ENCODE assay signal across 8 cellular contexts in genomic region chr2:111698743-111699554, GRCh38.
A peak's percentile ranks its signal among the peaks of the same experiment; 100 is the strongest.
DNase-seq lines count a peak whose midpoint lies in the region; ATAC-seq and TF ChIP-seq lines count a peak whose summit lies in the region.

No MANE protein-coding gene starts in this region.

- no peaks in the 10 kb centered on the region for H3K9me3 ChIP-seq in CD8-positive, alpha-beta memory T cell (ENCODE audit: low read length)
- H3K9me3 ChIP-seq in OCI-LY3 (ENCODE audit: insufficient read depth, low read length) (0 out of 2 replicates have a peak, but pooled peaks cover 3% of the 10 kb centered on the region), fibroblast of lung (ENCODE audit: control insufficient read depth, insufficient read depth, low read depth, low read length) (no peaks in the 10 kb centered on the region), upper lobe of left lung (no peaks in the 10 kb centered on the region)

- CTCF ChIA-PET in CD8-positive, alpha-beta memory T cell (lab: Charles Lee), result interaction anchor here (1.2 kb wide), 1 partner anchor 12 kb away, joined by 3 read pairs; no protein-coding TSS in a partner anchor

- TF ChIP-seq CTCF in OCI-LY3 (IDR thresholded peaks at IDR 0.05; ENCODE audit: low read depth, low read length) (peak; percentile 83), fibroblast of lung (conservative IDR thresholded peaks at IDR 0.05 in 1 of 2, IDR thresholded peaks at IDR 0.05 in 1 of 2; ENCODE audit: low read depth in 1 of 2, low read length in 2 of 2) (peak; percentile 28 to 55), omental fat pad (IDR thresholded peaks at IDR 0.05) (no peak), upper lobe of left lung (IDR thresholded peaks at IDR 0.05) (peak in 1 of 6 experiments; percentile 25)

- H3K4me1 Mint-ChIP-seq in CD8-positive, alpha-beta memory T cell, result peaks cover 9 to 24% (median 17%) of the 10 kb centered on the region in 3 donors

- peak overlapping the region in 6 of 7 donors; percentile 58 to 76 (median 70) for H3K4me3 Mint-ChIP-seq in CD8-positive, alpha-beta memory T cell

- H3K27me3 Mint-ChIP-seq in CD8-positive, alpha-beta memory T cell, result peaks cover 0 to 4% of the 10 kb centered on the region in 2 donors

- H3K4me1 ChIP-seq in CD8-positive, alpha-beta memory T cell (ENCODE audit: insufficient read depth, low read length), result peaks cover 15% of the 10 kb centered on the region
- H3K4me1 ChIP-seq in OCI-LY3 (ENCODE audit: low read length), result peaks cover 42% of the 10 kb centered on the region
- H3K4me1 ChIP-seq in fibroblast of lung (ENCODE audit: control insufficient read depth, extremely low read depth, insufficient read depth, low read length), result peaks cover 8% of the 10 kb centered on the region
- H3K4me1 ChIP-seq in upper lobe of left lung, result peaks cover 6 to 28% (median 18%) of the 10 kb centered on the region in 4 donors

- H2AFZ ChIP-seq in OCI-LY3 (ENCODE audit: low read depth, low read length) (peak overlapping the region; percentile 28), fibroblast of lung (ENCODE audit: low read length) (no peak overlapping the region)

- DNase-seq in CD8-positive, alpha-beta memory T cell, result peak in 4 of 5 donors; percentile 15 to 72 (median 22)
- DNase-seq in activated T-cell treated with anti-CD3 and anti-CD28 coated beads for 4 hours, result peak; percentile 42
- DNase-seq in fibroblast of lung (ENCODE audit: low read depth in 2 of 2), result peak; percentile 99 to 100
- DNase-seq in omental fat pad (ENCODE audit: low spot score), result peak; percentile 69
- DNase-seq in upper lobe of left lung, result peak in 1 of 2 donors; percentile 88

- H3K4me2 ChIP-seq in OCI-LY3 (ENCODE audit: low read length) (peak overlapping the region; percentile 62), fibroblast of lung (ENCODE audit: extremely low read depth, insufficient read depth, low read length) (peak overlapping the region; percentile 75)

- H3K9ac ChIP-seq in OCI-LY3 (ENCODE audit: low read length) (peak overlapping the region; percentile 11; the same call in 1 of the 2 replicates), fibroblast of lung (ENCODE audit: insufficient read depth, low read length) (no peak overlapping the region)

- H3K79me2 ChIP-seq in OCI-LY3 (ENCODE audit: low read length) (no peaks in the 10 kb centered on the region), fibroblast of lung (ENCODE audit: control insufficient read depth, insufficient read depth, low read length) (no peaks in the 10 kb centered on the region)

- no peaks in the 10 kb centered on the region for H4K20me1 ChIP-seq in OCI-LY3 (ENCODE audit: insufficient read depth, low read length)
- H4K20me1 ChIP-seq in fibroblast of lung (ENCODE audit: control insufficient read depth, extremely low read depth, insufficient read depth, low read length), result no peaks in the 10 kb centered on the region

- peak overlapping the region in 5 of 8 donors; percentile 9 to 69 (median 55) for H3K27ac Mint-ChIP-seq in CD8-positive, alpha-beta memory T cell

- H3K27me3 ChIP-seq in CD8-positive, alpha-beta memory T cell (ENCODE audit: insufficient read depth, low read length, poor library complexity, severe bottlenecking), result peaks cover 3% of the 10 kb centered on the region
- peaks cover 23% of the 10 kb centered on the region for H3K27me3 ChIP-seq in OCI-LY3 (ENCODE audit: low read depth, low read length)
- H3K27me3 ChIP-seq in fibroblast of lung (ENCODE audit: control insufficient read depth, insufficient read depth, low read length), result no peaks in the 10 kb centered on the region
- H3K27me3 ChIP-seq in upper lobe of left lung, result no peaks in the 10 kb centered on the region

- peak in 1 of 4 donors; percentile 33 for TF ChIP-seq POLR2A in upper lobe of left lung (IDR thresholded peaks at IDR 0.05)

- 47 to 56% methylated on average over 13 of the region's 13 CpGs for WGBS in upper lobe of left lung, 2 donors

- H3K27ac ChIP-seq in CD8-positive, alpha-beta memory T cell (ENCODE audit: low read depth, low read length), result peak overlapping the region; percentile 47
- H3K27ac ChIP-seq in OCI-LY3 (ENCODE audit: low read length), result no peak overlapping the region
- H3K27ac ChIP-seq in fibroblast of lung (ENCODE audit: insufficient read depth, low read length), result peak overlapping the region; percentile 85
- H3K27ac ChIP-seq in upper lobe of left lung, result peak overlapping the region in 2 of 4 donors; percentile 78 to 79

- no peak overlapping the region for H3K4me3 ChIP-seq in CD8-positive, alpha-beta memory T cell (ENCODE audit: low read length)
- H3K4me3 ChIP-seq in OCI-LY3 (ENCODE audit: low read length) (peak overlapping the region; percentile 60), fibroblast of lung (replicated peaks in 1 of 4; ENCODE audit: control extremely low read depth in 1 of 4, insufficient read depth in 1 of 4, low read depth in 3 of 4, low read length in 4 of 4) (no peak overlapping the region), upper lobe of left lung (peak overlapping the region in 2 of 4 donors; percentile 1 to 8)

- TF ChIP-seq EP300 in upper lobe of left lung (IDR thresholded peaks at IDR 0.05), result peak in 2 of 4 donors; percentile 29 to 67

- peak; percentile 51 for ATAC-seq in HG03457 (IDR thresholded peaks at IDR 0.05; ENCODE audit: unreplicated experiment)
- peak; percentile 98 for ATAC-seq in omental fat pad (ENCODE audit: low FRiP score)
- ATAC-seq in upper lobe of left lung (ENCODE audit: low FRiP score in 2 of 2), result peak; percentile 91 to 94
- no peak for ATAC-seq in HG02885 (IDR thresholded peaks at IDR 0.05; ENCODE audit: poor library complexity, unreplicated experiment)

- peaks cover 0 to 1% (median 0%) of the 10 kb centered on the region in 3 donors for H3K36me3 Mint-ChIP-seq in CD8-positive, alpha-beta memory T cell

- POLR2A ChIA-PET in CD8-positive, alpha-beta memory T cell (lab: Charles Lee), result no interaction called here

- H3K9me3 Mint-ChIP-seq in CD8-positive, alpha-beta memory T cell, result no peaks in the 10 kb centered on the region

- H3K36me3 ChIP-seq in CD8-positive, alpha-beta memory T cell (ENCODE audit: insufficient read depth, low read length), result no peaks in the 10 kb centered on the region
- H3K36me3 ChIP-seq in OCI-LY3 (replicated peaks; ENCODE audit: low read depth, low read length) (no peaks in the 10 kb centered on the region), fibroblast of lung (ENCODE audit: control insufficient read depth, insufficient read depth, low read length) (no peaks in the 10 kb centered on the region), upper lobe of left lung (no peaks in the 10 kb centered on the region)

Comparison
In these comparisons a context has a peak if more than half of its experiments do, and no peak if none do; other contexts are left out.
1. CTCF ChIP-seq: peak in OCI-LY3 (single experiment) and fibroblast of lung (2 of 2); none in omental fat pad (0 of 3).